18 cellular contexts compared by ENCODE assay signal in the genomic region with DNA sequence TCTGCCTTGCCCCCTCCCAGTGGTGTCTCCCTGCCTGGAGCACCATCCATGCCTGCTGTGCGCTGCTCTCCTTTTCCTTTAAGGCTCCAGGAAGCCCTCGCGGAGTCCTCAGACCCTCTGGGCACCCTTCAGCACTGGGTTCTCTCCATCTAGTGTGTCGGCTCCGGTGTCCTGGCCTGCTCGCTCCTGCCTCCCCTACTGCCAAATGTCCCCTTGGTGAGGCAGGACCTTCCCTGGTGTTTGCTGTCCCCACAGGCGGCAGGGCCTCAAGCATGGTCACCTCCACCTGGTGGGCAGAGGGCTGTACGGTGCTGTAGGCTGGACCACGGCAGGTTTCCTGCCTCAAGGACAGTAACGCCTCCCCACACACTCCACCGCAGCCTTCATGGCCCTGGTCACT.
DNase-seq lines count a peak whose midpoint lies in the region; ATAC-seq and TF ChIP-seq lines count a peak whose summit lies in the region.
"Had no signal": no experiment of that assay in that cellular context is flagged by ENCODE, and none has a peak within 500 bp of the region (broad histone marks: within the 10 kb centered on the region; RNA-seq: fewer than 3 reads in every experiment).

No MANE protein-coding gene starts in this region.

- 95% methylated on average over 11 of the region's 11 CpGs for WGBS in sigmoid colon, 2 donors

- H3K4me2 ChIP-seq in MM.1S (ENCODE audit: low read depth, low read length) = no peak overlapping the region
- H3K4me2 ChIP-seq: BLaER1 had no signal

- H3K79me2 ChIP-seq in MM.1S (ENCODE audit: low read length) = no peaks in the 10 kb centered on the region

- H3K9me2 ChIP-seq in MM.1S (replicated peaks; ENCODE audit: insufficient read depth, low read length) = no peaks in the 10 kb centered on the region

- CTCF ChIA-PET in A673 (lab: Charles Lee) = interaction anchor here (1.5 kb wide), 1 partner anchor 40 kb away, joined by 5 read pairs; no protein-coding TSS in a partner anchor

- H3F3A ChIP-seq in MM.1S (ENCODE audit: insufficient read depth, low read length) = no peaks in the 10 kb centered on the region

- H3K27me3 ChIP-seq in A673 (replicated peaks; ENCODE audit: insufficient read depth, low read depth, low read length, poor library complexity) (no peaks in the 10 kb centered on the region), sigmoid colon (no peaks in the 10 kb centered on the region), MM.1S (replicated peaks; ENCODE audit: insufficient read depth, low read length) (no peaks in the 10 kb centered on the region)
- no peaks in the 10 kb centered on the region for H3K27me3 ChIP-seq in CD4-positive, CD25-positive, alpha-beta regulatory T cell (ENCODE audit: control insufficient read depth, insufficient read depth, low read length)
- H3K27me3 ChIP-seq: BLaER1, body of pancreas, SJCRH30 had no signal

- no peak for TF ChIP-seq POLR2A in sigmoid colon (IDR thresholded peaks at IDR 0.05)

- H3K4me3 Mint-ChIP-seq in CD4-positive, CD25-positive, alpha-beta regulatory T cell = no peak overlapping the region
- H3K4me3 Mint-ChIP-seq: activated naive CD4-positive, alpha-beta T cell treated with anti-CD3 and anti-CD28 coated beads, Interleukin-2, amount 50 U/mL, for 24 hours had no signal

- intact Hi-C loops in A673 (cut with micrococcal nuclease; ENCODE audit: unreplicated experiment) = no loop called here
- intact Hi-C loops in sigmoid colon (cut with DNase I) = loop anchor here (5.0 to 10.0 kb wide), 2 partner anchors 192 to 840 kb away; a partner anchor contains a TSS

- peaks cover 34% of the 10 kb centered on the region for H3K36me3 ChIP-seq in A673 (ENCODE audit: insufficient read depth, low read length, poor library complexity, severe bottlenecking)
- peaks cover 75% of the 10 kb centered on the region for H3K36me3 ChIP-seq in CD4-positive, CD25-positive, alpha-beta regulatory T cell (ENCODE audit: control insufficient read depth, insufficient read depth, low read length)
- peaks cover 6 to 79% (median 11%) of the 10 kb centered on the region in 4 donors for H3K36me3 ChIP-seq in sigmoid colon
- H3K36me3 ChIP-seq in MM.1S (replicated peaks; ENCODE audit: insufficient read depth, low read length) = no peaks in the 10 kb centered on the region; the same call in 1 of the 2 replicates

- H3K4me1 ChIP-seq in A673 (ENCODE audit: insufficient read depth, low read length, poor library complexity, severe bottlenecking) (peaks cover 7% of the 10 kb centered on the region), sigmoid colon (peaks cover 0 to 13% (median 1%) of the 10 kb centered on the region in 4 donors), MM.1S (ENCODE audit: low read length) (no peaks in the 10 kb centered on the region)
- peaks cover 7% of the 10 kb centered on the region for H3K4me1 ChIP-seq in CD4-positive, CD25-positive, alpha-beta regulatory T cell (ENCODE audit: control insufficient read depth, insufficient read depth, low read length, poor library complexity, severe bottlenecking)
- H3K4me1 ChIP-seq: body of pancreas, SJCRH30 had no signal

- no peak for TF ChIP-seq CTCF in A673 (conservative IDR thresholded peaks at IDR 0.05; ENCODE audit: low read depth, low read length)
- TF ChIP-seq CTCF in sigmoid colon (IDR thresholded peaks at IDR 0.05) = no peak
- no peak for TF ChIP-seq CTCF in MM.1S (IDR thresholded peaks at IDR 0.05; ENCODE audit: low read length)

- H3K27ac ChIP-seq in A673 (ENCODE audit: low read depth, low read length, poor library complexity, severe bottlenecking) (peak overlapping the region; percentile 43), sigmoid colon (no peak overlapping the region), MM.1S (ENCODE audit: low read length) (no peak overlapping the region)
- no peak overlapping the region for H3K27ac ChIP-seq in CD4-positive, CD25-positive, alpha-beta regulatory T cell (ENCODE audit: insufficient read depth, low read length, poor library complexity, severe bottlenecking)
- H3K27ac ChIP-seq: BLaER1, body of pancreas, coronary artery, SJCRH30 had no signal

- H3K27me3 Mint-ChIP-seq in CD4-positive, CD25-positive, alpha-beta regulatory T cell = peaks cover 5% of the 10 kb centered on the region
- H3K27me3 Mint-ChIP-seq: activated naive CD4-positive, alpha-beta T cell treated with anti-CD3 and anti-CD28 coated beads, Interleukin-2, amount 50 U/mL, for 24 hours had no signal

- peaks cover 49% of the 10 kb centered on the region for H3K36me3 Mint-ChIP-seq in CD4-positive, CD25-positive, alpha-beta regulatory T cell

- H3K4me1 Mint-ChIP-seq in CD4-positive, CD25-positive, alpha-beta regulatory T cell = peaks cover 8 to 24% (median 16%) of the 10 kb centered on the region in 4 donors

- H3K9me3 ChIP-seq in A673 (ENCODE audit: low read depth, low read length, poor library complexity, severe bottlenecking) (no peaks in the 10 kb centered on the region), sigmoid colon (no peaks in the 10 kb centered on the region), MM.1S (replicated peaks; ENCODE audit: insufficient read depth, low read length) (no peaks in the 10 kb centered on the region)
- H3K9me3 ChIP-seq in CD4-positive, CD25-positive, alpha-beta regulatory T cell (ENCODE audit: control insufficient read depth in 2 of 2, low read length in 2 of 2) = no peaks in the 10 kb centered on the region
- H3K9me3 ChIP-seq: BLaER1, body of pancreas, SJCRH30 had no signal

- BruUV-seq in A673 (replicated peaks; lab: Mats Ljungman, UMichigan) = no TSS peak

- no peak overlapping the region for H3K9ac ChIP-seq in MM.1S (ENCODE audit: low read length)
- H3K9ac ChIP-seq: BLaER1 had no signal

- no peaks in the 10 kb centered on the region for H4K20me1 ChIP-seq in MM.1S (ENCODE audit: insufficient read depth, low read length)

- DNase-seq in A673 (ENCODE audit: low spot score) (no peak), islet precursor cell (peak; percentile 6), sigmoid colon (peak; percentile 54), SW 1271 (lab: John Stamatoyannopoulos, UW) (no peak), MM.1S (no peak), NCI-H1105 (lab: John Stamatoyannopoulos, UW) (no peak)
- DNase-seq in CD4-positive, CD25-positive, alpha-beta regulatory T cell = no peak
- DNase-seq: activated CD4-positive, alpha-beta T cell treated with anti-CD3 and anti-CD28 coated beads for 1 hour; activated CD8-positive, alpha-beta memory T cell treated with anti-CD3 and anti-CD28 coated beads, Interleukin-2, amount 50 U/mL, for 4 hours; body of pancreas; mesenchymal stem cell; NCI-H2081; NCI-H524; SJCRH30; T-helper 9 cell had no signal

- no peak overlapping the region for H3K4me3 ChIP-seq in A673 (ENCODE audit: low read depth, low read length, poor library complexity, severe bottlenecking)
- no peak overlapping the region for H3K4me3 ChIP-seq in CD4-positive, CD25-positive, alpha-beta regulatory T cell (ENCODE audit: low read depth, low read length)
- H3K4me3 ChIP-seq in sigmoid colon = no peak overlapping the region
- no peak overlapping the region for H3K4me3 ChIP-seq in MM.1S (ENCODE audit: low read length)
- H3K4me3 ChIP-seq: BLaER1, body of pancreas, coronary artery, SJCRH30 had no signal

- H2AFZ ChIP-seq in MM.1S (ENCODE audit: low read length) = no peak overlapping the region

- peak overlapping the region; percentile 5 to 90 (median 86) for H3K27ac Mint-ChIP-seq in CD4-positive, CD25-positive, alpha-beta regulatory T cell

- TF ChIP-seq EP300 in sigmoid colon (IDR thresholded peaks at IDR 0.05) = no peak

- H3K9me3 Mint-ChIP-seq in CD4-positive, CD25-positive, alpha-beta regulatory T cell = no peaks in the 10 kb centered on the region
- H3K9me3 Mint-ChIP-seq: activated naive CD4-positive, alpha-beta T cell treated with anti-CD3 and anti-CD28 coated beads, Interleukin-2, amount 50 U/mL, for 24 hours had no signal

- ATAC-seq in CD4-positive, CD25-positive, alpha-beta regulatory T cell (ENCODE audit: low read depth in 2 of 2) = no peak
- ATAC-seq: body of pancreas had no signal

- POLR2A ChIA-PET in A673 (lab: Charles Lee; ENCODE audit: low non-redundant PET) = no interaction called here

Comparison
In these comparisons a context has a peak if more than half of its experiments do, and no peak if none do; other contexts are left out.
1. DNase-seq: peak in islet precursor cell (single experiment) and sigmoid colon (single experiment); none in A673 (single experiment), CD4-positive, CD25-positive, alpha-beta regulatory T cell (0 of 3), SW 1271 (0 of 2), MM.1S (single experiment) and NCI-H1105 (single experiment).